8 cellular contexts compared by ENCODE assay signal in the genomic region with DNA sequence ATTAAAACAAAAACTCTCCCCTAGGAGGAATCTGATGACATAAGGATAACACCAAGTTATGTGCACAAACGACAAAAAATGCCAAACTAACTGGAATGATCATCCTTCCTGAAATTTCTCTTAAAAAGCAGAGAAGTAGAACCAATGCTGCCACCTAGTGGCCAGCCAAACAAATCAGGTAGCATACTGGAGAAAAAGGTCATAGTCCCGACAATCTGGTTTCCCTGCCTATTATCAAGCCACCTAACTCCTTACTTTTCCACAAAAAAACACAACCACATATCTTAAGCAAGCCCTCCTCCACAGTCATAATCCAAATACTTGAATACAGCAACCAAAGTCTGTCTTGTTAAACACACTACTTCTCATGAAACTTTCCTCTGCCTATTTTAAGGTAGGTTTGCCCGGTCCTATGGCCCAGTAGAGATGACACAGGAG. TPM values are rescaled to one million over a fixed set of nuclear protein-coding genes. Genes with fewer than 3 reads are reported as not detected.
DNase-seq lines count a peak whose midpoint lies in the region; ATAC-seq, FAIRE-seq and TF ChIP-seq lines count a peak whose summit lies in the region.

No MANE protein-coding gene starts in this region.

- POLR2A ChIA-PET in IMR-90 (lab: Charles Lee; ENCODE audit: unreplicated experiment) = no interaction called here

- H3K27ac ChIP-seq in IMR-90 (ENCODE audit: insufficient read depth, low read length) (no peak overlapping the region), Peyer's patch (no peak overlapping the region), pancreas (peak overlapping the region in 2 of 4 donors; percentile 74 to 79), upper lobe of left lung (no peak overlapping the region)

- H2BK20ac ChIP-seq in IMR-90 (ENCODE audit: low read depth, low read length) = no peak overlapping the region

- peak; percentile 78 for TF ChIP-seq RAD21 in IMR-90 (IDR thresholded peaks at IDR 0.05; ENCODE audit: low read length)

- ATAC-seq in IMR-90 (ENCODE audit: low read depth) (peak; percentile 40; the same call in 1 of the 2 replicates), pancreas (peak; percentile 30 to 53 (median 46)), upper lobe of left lung (ENCODE audit: low FRiP score in 2 of 2) (no peak), HG03521 (IDR thresholded peaks at IDR 0.05; ENCODE audit: unreplicated experiment) (no peak)
- ATAC-seq in activated T-cell treated with anti-CD3 and anti-CD28 coated beads, Interleukin-2, amount 50 U/mL, for 72 hours (replicated peaks in 1 of 2) = no peak

- CTCF ChIA-PET in IMR-90 (lab: Yijun Ruan, JAX) = no interaction called here

- peaks cover 0 to 3% of the 10 kb centered on the region in 2 experiments; a peak in 1 of 4 replicates for H3K79me1 ChIP-seq in IMR-90 (ENCODE audit: low read depth in 1 of 2, low read length in 2 of 2)

- H4K5ac ChIP-seq in IMR-90 (ENCODE audit: low read depth, low read length) = no peak overlapping the region

- H3K4ac ChIP-seq in IMR-90 (ENCODE audit: low read depth, low read length) = no peak overlapping the region

- TF ChIP-seq POLR2A in IMR-90 (IDR thresholded peaks at IDR 0.05; ENCODE audit: low read depth, low read length) (no peak), Peyer's patch (IDR thresholded peaks at IDR 0.05) (no peak), upper lobe of left lung (IDR thresholded peaks at IDR 0.05) (no peak)

- H2AK9ac ChIP-seq in IMR-90 (replicated peaks; ENCODE audit: low read depth, low read length, poor library complexity) = no peak overlapping the region

- H3K18ac ChIP-seq in IMR-90 (ENCODE audit: low read depth, low read length) = no peak overlapping the region

- H3K9me3 ChIP-seq in IMR-90 (ENCODE audit: control insufficient read depth, insufficient read depth, low read length) = no peaks in the 10 kb centered on the region
- no peaks in the 10 kb centered on the region for H3K9me3 ChIP-seq in Peyer's patch
- no peaks in the 10 kb centered on the region for H3K9me3 ChIP-seq in pancreas
- no peaks in the 10 kb centered on the region for H3K9me3 ChIP-seq in upper lobe of left lung

- no peaks in the 10 kb centered on the region for H3K4me1 ChIP-seq in IMR-90 (ENCODE audit: control insufficient read depth, insufficient read depth, low read length)
- peaks cover 0 to 28% (median 0%) of the 10 kb centered on the region in 4 donors for H3K4me1 ChIP-seq in Peyer's patch
- peaks cover 38 to 57% (median 56%) of the 10 kb centered on the region in 3 donors for H3K4me1 ChIP-seq in pancreas
- peaks cover 10 to 17% (median 10%) of the 10 kb centered on the region in 4 donors for H3K4me1 ChIP-seq in upper lobe of left lung

- H3K4me3 ChIP-seq in IMR-90 (ENCODE audit: insufficient read depth, low read depth, low read length) = no peak overlapping the region
- H3K4me3 ChIP-seq in Peyer's patch = no peak overlapping the region
- H3K4me3 ChIP-seq in foreskin fibroblast (ENCODE audit: low read depth in 1 of 2, low read length in 2 of 2) = no peak overlapping the region
- no peak overlapping the region for H3K4me3 ChIP-seq in pancreas
- no peak overlapping the region for H3K4me3 ChIP-seq in upper lobe of left lung

- no peaks in the 10 kb centered on the region for H3K9me3 Mint-ChIP-seq in activated T-cell treated with anti-CD3 and anti-CD28 coated beads, Interleukin-2, amount 50 U/mL, for 72 hours

- H4K8ac ChIP-seq in IMR-90 (ENCODE audit: low read depth in 2 of 2, low read length in 2 of 2) = no peak overlapping the region

- no peaks in the 10 kb centered on the region; the same call in 1 of the 2 replicates for H3K36me3 ChIP-seq in IMR-90 (ENCODE audit: control insufficient read depth, insufficient read depth, low read length)
- peaks cover 0 to 10% (median 0%) of the 10 kb centered on the region in 3 donors for H3K36me3 ChIP-seq in Peyer's patch
- H3K36me3 ChIP-seq in pancreas = peaks cover 0 to 4% (median 0%) of the 10 kb centered on the region in 3 donors
- H3K36me3 ChIP-seq in upper lobe of left lung = peaks cover 0 to 61% (median 10%) of the 10 kb centered on the region in 4 donors

- dilution Hi-C loops in IMR-90 (cut with HindIII; ENCODE audit: low sequenced_read_pairs, unreplicated experiment) = no loop called here

- no peak overlapping the region for H2AFZ ChIP-seq in IMR-90 (replicated peaks; ENCODE audit: low read length, poor library complexity)

- no peak overlapping the region for H3K56ac ChIP-seq in IMR-90 (ENCODE audit: extremely low read depth, insufficient read depth, low read length)

- H3K27me3 Mint-ChIP-seq in activated T-cell treated with anti-CD3 and anti-CD28 coated beads, Interleukin-2, amount 50 U/mL, for 72 hours (ENCODE audit: low read depth) = no peaks in the 10 kb centered on the region

- H2BK120ac ChIP-seq in IMR-90 (ENCODE audit: low read depth, low read length) = no peak overlapping the region

- intact Hi-C loops in IMR-90 (cut with micrococcal nuclease) = loop anchor here (1.0 to 10.0 kb wide), 6 partner anchors 39 to 1722 kb away; no protein-coding TSS in a partner anchor
- intact Hi-C loops in pancreas (cut with DNase I) = loop anchor here in 1 of 3 donors (5.0 kb wide), 1 partner anchor 35 kb away; no protein-coding TSS in a partner anchor

- no peak for FAIRE-seq in pancreas (lab: Jason Lieb, UNC)

- WGBS in IMR-90 (ENCODE audit: extremely low coverage in 2 of 2, insufficient read length in 1 of 2), 2 experiments = no CpG with 5 or more reads among the region's 3 CpGs
- 26 to 28% methylated on average over 3 of the region's 3 CpGs for WGBS in pancreas, 2 donors
- 29 to 32% methylated on average over 3 of the region's 3 CpGs for WGBS in upper lobe of left lung, 2 donors

- no peak overlapping the region for H2AK5ac ChIP-seq in IMR-90 (ENCODE audit: low read depth, low read length)

- DNase-seq in COLO829 (ENCODE audit: low spot score) (peak; percentile 63), IMR-90 (peak; percentile 84), Peyer's patch (peak; percentile 67 to 91 (median 71)), foreskin fibroblast (peak; percentile 69 to 91), pancreas (peak; percentile 69 to 85 (median 78)), upper lobe of left lung (peak in 1 of 2 donors; percentile 77)
- peak; percentile 60 to 61 for DNase-seq in activated T-cell treated with anti-CD3 and anti-CD28 coated beads, Interleukin-2, amount 50 U/mL, for 72 hours

- no TSS peak for BruUV-seq in IMR-90 (replicated peaks; lab: Mats Ljungman, UMichigan)

- no peak overlapping the region for H3K14ac ChIP-seq in IMR-90 (replicated peaks; ENCODE audit: low read depth, low read length)

- no peak overlapping the region for H2BK15ac ChIP-seq in IMR-90 (ENCODE audit: low read depth, low read length)

- H4K20me1 ChIP-seq in IMR-90 (ENCODE audit: insufficient read depth, low read length) = no peaks in the 10 kb centered on the region; the same call in 1 of the 2 replicates

- in situ Hi-C loops in IMR-90 (cut with MboI; ENCODE audit: low sequenced_read_pairs) = no loop called here

- peak overlapping the region; percentile 64 for H3K27ac Mint-ChIP-seq in activated T-cell treated with anti-CD3 and anti-CD28 coated beads, Interleukin-2, amount 50 U/mL, for 72 hours

- no peak overlapping the region for H3K9ac ChIP-seq in IMR-90 (ENCODE audit: low read depth, low read length)

- peak overlapping the region in 1 of 2 donors; percentile 3 for H3K4me3 Mint-ChIP-seq in activated T-cell treated with anti-CD3 and anti-CD28 coated beads, Interleukin-2, amount 50 U/mL, for 72 hours

- H3K36me3 Mint-ChIP-seq in activated T-cell treated with anti-CD3 and anti-CD28 coated beads, Interleukin-2, amount 50 U/mL, for 72 hours (ENCODE audit: insufficient read depth in 2 of 2) = peaks cover 12 to 26% of the 10 kb centered on the region in 2 donors

- no peak overlapping the region for H3K4me2 ChIP-seq in IMR-90 (ENCODE audit: low read depth, low read length)

- no peaks in the 10 kb centered on the region for H3K27me3 ChIP-seq in IMR-90 (ENCODE audit: control insufficient read depth, insufficient read depth, low read length)
- H3K27me3 ChIP-seq in Peyer's patch = no peaks in the 10 kb centered on the region
- no peaks in the 10 kb centered on the region for H3K27me3 ChIP-seq in pancreas
- no peaks in the 10 kb centered on the region for H3K27me3 ChIP-seq in upper lobe of left lung

- TF ChIP-seq CTCF in IMR-90 (conservative IDR thresholded peaks at IDR 0.05; ENCODE audit: low read depth, low read length) (peak; percentile 79), Peyer's patch (IDR thresholded peaks at IDR 0.05) (peak; percentile 78 to 95 (median 89)), foreskin fibroblast (IDR thresholded peaks at IDR 0.05; ENCODE audit: low read depth, low read length) (peak; percentile 72), pancreas (IDR thresholded peaks at IDR 0.05) (peak; percentile 80 to 83 (median 83)), upper lobe of left lung (IDR thresholded peaks at IDR 0.05) (peak; percentile 72 to 83 (median 78))

- no peaks in the 10 kb centered on the region for H3K9me1 ChIP-seq in IMR-90 (ENCODE audit: insufficient read depth, low read length)

- no peak for TF ChIP-seq EP300 in upper lobe of left lung (IDR thresholded peaks at IDR 0.05)

- no peak overlapping the region for H3K23ac ChIP-seq in IMR-90 (ENCODE audit: low read depth, low read length)

- H4K91ac ChIP-seq in IMR-90 (ENCODE audit: insufficient read depth, low read depth, low read length) = no peak overlapping the region

- H3K4me1 Mint-ChIP-seq in activated T-cell treated with anti-CD3 and anti-CD28 coated beads, Interleukin-2, amount 50 U/mL, for 72 hours (ENCODE audit: low read depth) = peaks cover 17% of the 10 kb centered on the region

- H2BK5ac ChIP-seq in IMR-90 (ENCODE audit: low read depth, low read length, poor library complexity, severe bottlenecking) = no peak overlapping the region

RNA-seq across cellular contexts. Expression of gene OARD1, which starts 5.3 kb away (rescaled TPM):
- total RNA-seq in IMR-90 (2012; rRNA removed) (2.3 and 5.6 TPM in 2 replicates), Peyer's patch (10 to 100 TPM; 33.3 to 49.5 (median 39.6) TPM), pancreas (10 to 100 TPM; 16.0 to 26.9 (median 20.6) TPM), upper lobe of left lung (10 to 100 TPM; 10.0 to 27.3 (median 20.0) TPM)
- polyA plus RNA-seq in IMR-90 (2012; rRNA removed) (4.6 and 5.5 TPM in 2 replicates), pancreas (10 to 100 TPM; 21.1 to 30.9 TPM)
- polyA plus RNA-seq in IMR-90 (2012; cell fraction: cytosol; rRNA removed) = 0.87 and 1.0 TPM in 2 replicates
- 0.60 and 1.9 TPM in 2 replicates for polyA plus RNA-seq in IMR-90 (2012; cell fraction: nucleus; rRNA removed; ENCODE audit: low replicate concordance)
- total RNA-seq in activated T-cell treated with anti-CD3 and anti-CD28 coated beads, Interleukin-2, amount 50 U/mL, for 72 hours = 10 to 100 TPM; 62.7 to 73.1 TPM

RNA-seq across cellular contexts. Expression of gene NFYA, which starts 5.9 kb away (rescaled TPM):
- 21.9 and 28.5 TPM in 2 replicates for total RNA-seq in IMR-90 (2012; rRNA removed)
- 10.9 and 12.3 TPM in 2 replicates for polyA plus RNA-seq in IMR-90 (2012; rRNA removed)
- 1.8 and 3.3 TPM in 2 replicates for polyA plus RNA-seq in IMR-90 (2012; cell fraction: cytosol; rRNA removed)
- polyA plus RNA-seq in IMR-90 (2012; cell fraction: nucleus; rRNA removed; ENCODE audit: low replicate concordance) = 5.7 and 12.1 TPM in 2 replicates
- total RNA-seq in Peyer's patch = 10 to 100 TPM; 22.9 to 27.5 (median 23.4) TPM
- total RNA-seq in activated T-cell treated with anti-CD3 and anti-CD28 coated beads, Interleukin-2, amount 50 U/mL, for 72 hours = 10 to 100 TPM; 32.4 to 34.4 TPM
- total RNA-seq in pancreas = 10 to 100 TPM in 2 of 6 donors, 1 to 10 TPM in 4; 5.9 to 14.1 (median 7.8) TPM
- 10 to 100 TPM in 1 of 2 donors, 1 to 10 TPM in 1; 5.4 to 10.6 TPM for polyA plus RNA-seq in pancreas
- total RNA-seq in upper lobe of left lung = 10 to 100 TPM; 18.5 to 33.0 (median 21.6) TPM

RNA-seq across cellular contexts. Expression of gene APOBEC2, which starts 13.9 kb away (rescaled TPM):
- total RNA-seq in IMR-90 (2012; rRNA removed) = not detected in 2 replicates
- polyA plus RNA-seq in IMR-90 (2012; rRNA removed) = not detected in 2 replicates
- not detected in 2 replicates for polyA plus RNA-seq in IMR-90 (2012; cell fraction: cytosol; rRNA removed)
- not detected in 2 replicates for polyA plus RNA-seq in IMR-90 (2012; cell fraction: nucleus; rRNA removed; ENCODE audit: low replicate concordance)
- 1 to 10 TPM in 1 of 4 donors, not detected in 3; 1.1 TPM for total RNA-seq in Peyer's patch
- total RNA-seq in activated T-cell treated with anti-CD3 and anti-CD28 coated beads, Interleukin-2, amount 50 U/mL, for 72 hours = not detected
- 10 to 100 TPM in 1 of 6 donors, 1 to 10 TPM in 5; 2.7 to 13.2 (median 8.6) TPM for total RNA-seq in pancreas
- polyA plus RNA-seq in pancreas = 10 to 100 TPM in 1 of 2 donors, 1 to 10 TPM in 1; 6.6 to 29.6 TPM
- not detected for total RNA-seq in upper lobe of left lung

RNA-seq across cellular contexts. Expression of gene TSPO2, which starts 24.6 kb away (rescaled TPM):
- total RNA-seq in IMR-90 (2012; rRNA removed) = not detected in 2 replicates
- polyA plus RNA-seq in IMR-90 (2012; rRNA removed) = not detected in 2 replicates
- not detected in 2 replicates for polyA plus RNA-seq in IMR-90 (2012; cell fraction: cytosol; rRNA removed)
- polyA plus RNA-seq in IMR-90 (2012; cell fraction: nucleus; rRNA removed; ENCODE audit: low replicate concordance) = not detected in 2 replicates
- total RNA-seq in Peyer's patch = not detected
- not detected for total RNA-seq in activated T-cell treated with anti-CD3 and anti-CD28 coated beads, Interleukin-2, amount 50 U/mL, for 72 hours
- under 1 TPM in 1 of 6 donors, not detected in 5; 0.28 TPM for total RNA-seq in pancreas
- polyA plus RNA-seq in pancreas = under 1 TPM; 0.12 to 0.42 TPM
- not detected for total RNA-seq in upper lobe of left lung

RNA-seq across cellular contexts. Expression of gene UNC5CL, which starts 27.9 kb away (rescaled TPM):
- total RNA-seq in IMR-90 (2012; rRNA removed) (not detected in 2 replicates), Peyer's patch (10 to 100 TPM in 3 of 4 donors, 1 to 10 TPM in 1; 8.3 to 34.6 (median 28.4) TPM), pancreas (10 to 100 TPM in 5 of 6 donors, 1 to 10 TPM in 1; 7.2 to 37.6 (median 12.0) TPM), upper lobe of left lung (10 to 100 TPM in 1 of 6 donors, 1 to 10 TPM in 4, under 1 TPM in 1; 0.97 to 12.6 (median 2.3) TPM)
- polyA plus RNA-seq in IMR-90 (2012; rRNA removed) (not detected in 2 replicates), pancreas (10 to 100 TPM; 37.0 to 40.6 TPM)
- 0.02 TPM in 2 replicates for polyA plus RNA-seq in IMR-90 (2012; cell fraction: cytosol; rRNA removed)
- 0.19 and 0.27 TPM in 2 replicates for polyA plus RNA-seq in IMR-90 (2012; cell fraction: nucleus; rRNA removed; ENCODE audit: low replicate concordance)
- total RNA-seq in activated T-cell treated with anti-CD3 and anti-CD28 coated beads, Interleukin-2, amount 50 U/mL, for 72 hours = 1 to 10 TPM; 4.0 to 5.5 TPM

Comparison
In these comparisons a context has a peak if more than half of its experiments do, and no peak if none do; other contexts are left out.
1. ATAC-seq: peak in IMR-90 (single experiment) and pancreas (4 of 4); none in activated T-cell treated with anti-CD3 and anti-CD28 coated beads, Interleukin-2, amount 50 U/mL, for 72 hours (0 of 2), upper lobe of left lung (0 of 2) and HG03521 (single experiment).
2. Peak in every context shown above with its lines, with median percentiles within 50 percentile points of each other: CTCF ChIP-seq.